In the genomic region with DNA sequence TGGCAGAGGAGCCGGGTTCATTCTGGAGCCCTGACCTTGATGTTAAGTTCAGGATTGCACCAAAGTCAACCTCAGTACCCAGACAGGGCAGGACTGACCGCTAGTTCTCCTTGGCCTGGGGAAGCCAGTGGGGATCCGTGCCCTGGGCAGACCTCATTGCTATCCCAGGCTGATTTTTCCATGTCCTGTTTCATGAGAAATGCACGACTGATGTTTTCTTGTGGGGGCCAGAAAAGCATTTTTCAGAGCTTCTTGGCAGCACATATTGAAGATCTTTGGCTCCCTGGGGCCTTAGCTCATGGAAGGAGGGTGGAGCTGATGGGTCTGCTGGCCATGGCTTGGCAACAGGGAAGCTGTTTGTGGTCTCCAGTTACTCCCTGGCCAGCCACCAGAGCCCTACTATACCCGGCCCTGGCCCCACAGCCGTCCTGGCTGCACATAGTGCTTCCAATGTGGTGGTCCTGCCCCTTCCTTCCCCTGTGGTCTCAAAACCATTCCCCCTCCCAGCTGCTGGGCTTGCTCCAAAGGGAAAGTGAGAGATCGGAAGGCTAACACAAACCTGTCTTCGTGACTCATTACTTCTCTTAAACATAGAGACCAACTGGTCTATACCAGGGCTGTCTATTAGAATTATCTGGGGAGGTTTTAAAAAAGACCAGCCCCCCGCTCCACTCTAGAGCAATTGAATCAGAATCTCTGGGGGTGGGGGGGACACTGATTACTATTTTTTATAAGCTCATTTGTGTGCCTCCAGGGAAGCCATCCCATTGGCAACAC, we compare ENCODE assay signal across 9 cellular contexts. TPM values are rescaled to one million over a fixed set of nuclear protein-coding genes. Genes with fewer than 3 reads are reported as not detected.
DNase-seq lines count a peak whose midpoint lies in the region; ATAC-seq and TF ChIP-seq lines count a peak whose summit lies in the region.
"Had no signal": no experiment of that assay in that cellular context is flagged by ENCODE, and none has a peak within 500 bp of the region (broad histone marks: within the 10 kb centered on the region; RNA-seq: fewer than 3 reads in every experiment).

No MANE protein-coding gene starts in this region.

- no peak overlapping the region for H3K4me2 ChIP-seq in hepatocyte

- DNase-seq in GM10266 (ENCODE audit: extremely low spot score) (peak; percentile 25), brain pericyte (ENCODE audit: low read depth, low spot score) (peak; percentile 76), hepatocyte (ENCODE audit: low spot score) (peak; percentile 48), SKM-1 treated with dmso at 0.1 percent for 144 hours (lab: John Stamatoyannopoulos, UW; ENCODE audit: unreplicated experiment) (no peak), Peyer's patch (no peak)

- H3K36me3 ChIP-seq in hepatocyte (replicated peaks; ENCODE audit: insufficient read depth, low read depth), result no peaks in the 10 kb centered on the region
- no peaks in the 10 kb centered on the region for H3K36me3 ChIP-seq in Peyer's patch

- H3K27ac ChIP-seq in hepatocyte (peak overlapping the region; percentile 8), skin epidermis (peak overlapping the region in 16 of 21 experiments; percentile 8 to 93 (median 63)), Peyer's patch (peak overlapping the region in 2 of 4 donors; percentile 25 to 35)

- H3K4me1 ChIP-seq in hepatocyte (ENCODE audit: insufficient read depth), result peaks cover 7% of the 10 kb centered on the region
- H3K4me1 ChIP-seq in Peyer's patch, result peaks cover 0 to 9% (median 0%) of the 10 kb centered on the region in 4 donors

- no peaks in the 10 kb centered on the region for H3K9me2 ChIP-seq in hepatocyte (replicated peaks; ENCODE audit: insufficient read depth)

- H3K4me3 ChIP-seq in hepatocyte, result no peak overlapping the region
- H3K4me3 ChIP-seq in skin epidermis, result no peak overlapping the region
- no peak overlapping the region for H3K4me3 ChIP-seq in Peyer's patch

- H2AFZ ChIP-seq in hepatocyte, result no peak overlapping the region

- H3K27me3 ChIP-seq in hepatocyte, result no peaks in the 10 kb centered on the region
- no peaks in the 10 kb centered on the region for H3K27me3 ChIP-seq in Peyer's patch

- TF ChIP-seq CTCF in GM10266 (IDR thresholded peaks at IDR 0.05; ENCODE audit: control insufficient read depth, insufficient read depth, low read depth, missing control alignments) (no peak), hepatocyte (IDR thresholded peaks at IDR 0.05; ENCODE audit: poor library complexity) (no peak), Peyer's patch (IDR thresholded peaks at IDR 0.05) (no peak)

- H3K79me2 ChIP-seq in hepatocyte, result no peaks in the 10 kb centered on the region

- no peak for TF ChIP-seq POLR2A in Peyer's patch (IDR thresholded peaks at IDR 0.05)

- ATAC-seq in GM18868 (IDR thresholded peaks at IDR 0.05; ENCODE audit: unreplicated experiment) (no peak), GM18861 (IDR thresholded peaks at IDR 0.05; ENCODE audit: unreplicated experiment) (no peak)
- ATAC-seq: natural killer cell treated with Interleukin-12 subunit alpha and Interleukin-12 subunit beta and Interleukin-15 and Interleukin-18, amount 100 ng/mL, for 72 hours had no signal

- H4K20me1 ChIP-seq in hepatocyte (ENCODE audit: insufficient read depth, poor library complexity, severe bottlenecking), result no peaks in the 10 kb centered on the region

- H3K9me3 ChIP-seq in hepatocyte (ENCODE audit: low read depth) (no peaks in the 10 kb centered on the region), Peyer's patch (no peaks in the 10 kb centered on the region)

- WGBS in hepatocyte (ENCODE audit: low lambda C conversion rate, missing lambda C conversion rate), result 86% methylated on average over 9 of the region's 9 CpGs

RNA-seq across cellular contexts. Expression of gene IL17D, which starts 11.3 kb away (rescaled TPM):
- 3.5 and 3.7 TPM in 2 replicates for total RNA-seq in hepatocyte
- polyA plus RNA-seq in hepatocyte, result 11.0 and 12.3 TPM in 2 replicates
- total RNA-seq in Peyer's patch, result 1 to 10 TPM in 2 of 4 donors, not detected in 2; 2.4 to 3.9 TPM

RNA-seq across cellular contexts. Expression of gene EEF1AKMT1, which starts 59.0 kb away (rescaled TPM):
- 9.2 TPM in 2 replicates for total RNA-seq in hepatocyte
- 13.6 and 21.1 TPM in 2 replicates for polyA plus RNA-seq in hepatocyte
- total RNA-seq in Peyer's patch, result 1 to 10 TPM in 3 of 4 donors, not detected in 1; 1.4 to 3.6 (median 2.2) TPM

Comparison
In these comparisons a context has a peak if more than half of its experiments do, and no peak if none do; other contexts are left out.
1. DNase-seq: peak in GM10266 (single experiment), brain pericyte (single experiment) and hepatocyte (single experiment); none in SKM-1 treated with dmso at 0.1 percent for 144 hours (single experiment) and Peyer's patch (0 of 3).